ENCODE assay signal across 8 cellular contexts in the genomic region with DNA sequence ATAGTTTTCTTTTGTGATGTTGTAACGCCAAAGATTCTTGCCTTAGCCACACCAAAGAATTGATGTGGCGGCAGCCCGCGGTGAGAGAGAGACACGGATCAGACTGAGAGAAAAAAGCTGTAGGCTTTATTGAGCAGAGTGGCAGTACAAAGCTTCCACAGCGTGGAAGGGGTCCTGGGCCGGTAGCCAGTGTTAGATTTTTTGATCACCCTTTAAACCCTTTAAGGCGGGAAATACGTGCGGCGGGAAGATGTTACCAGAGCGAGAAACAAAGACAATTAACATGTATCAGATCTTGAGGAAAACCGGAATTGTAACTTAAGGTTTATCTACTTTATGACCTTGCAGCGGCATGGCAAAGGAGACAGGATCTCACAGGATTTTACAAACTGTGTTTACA. TPM values are rescaled to one million over a fixed set of nuclear protein-coding genes. Genes with fewer than 3 reads are reported as not detected.
DNase-seq lines count a peak whose midpoint lies in the region; ATAC-seq and TF ChIP-seq lines count a peak whose summit lies in the region.
"Not testable (repeated sequence)": the region's sequence is repeated elsewhere in the genome, so short reads cannot be mapped to it uniquely, and the experiment has no call there.

No MANE protein-coding gene starts in this region.

- H3K36me3 ChIP-seq in DND-41 (ENCODE audit: insufficient read depth, low read length); mammary epithelial cell (ENCODE audit: insufficient read depth, low read length); gastroesophageal sphincter; liver (ENCODE audit: control insufficient read depth in 4 of 4, insufficient read depth in 3 of 4, low read depth in 1 of 4, low read length in 3 of 4); parathyroid adenoma (ENCODE audit: control insufficient read depth, insufficient read depth, low read length); thoracic aorta: not testable (repeated sequence)

- H3K27me3 ChIP-seq in DND-41 (ENCODE audit: insufficient read depth, low read length, poor library complexity); mammary epithelial cell (ENCODE audit: insufficient read depth, low read length); gastroesophageal sphincter; liver (ENCODE audit: control insufficient read depth in 4 of 4, insufficient read depth in 4 of 4, low read length in 3 of 4); parathyroid adenoma (ENCODE audit: control insufficient read depth, insufficient read depth, low read length); thoracic aorta (replicated peaks; ENCODE audit: insufficient read depth): not testable (repeated sequence)

- H3K9ac ChIP-seq in DND-41 (ENCODE audit: low read depth, low read length) = peak overlapping the region; percentile 53
- not testable (repeated sequence) for H3K9ac ChIP-seq in mammary epithelial cell (ENCODE audit: insufficient read depth, low read length); liver (ENCODE audit: low read depth in 1 of 2, low read length in 2 of 2); parathyroid adenoma

- not testable (repeated sequence) for H3K36me3 Mint-ChIP-seq in activated T-cell treated with anti-CD3 and anti-CD28 coated beads, Interleukin-2, amount 50 U/mL, for 72 hours (ENCODE audit: insufficient read depth in 2 of 2)

- intact Hi-C loops in mammary epithelial cell (cut with micrococcal nuclease) = not testable (repeated sequence)

- TF ChIP-seq CTCF in DND-41 (IDR thresholded peaks at IDR 0.05; ENCODE audit: borderline replicate concordance, extremely low read depth, low read length, poor library complexity, severe bottlenecking); mammary epithelial cell (conservative IDR thresholded peaks at IDR 0.05 in 1 of 2, IDR thresholded peaks at IDR 0.05 in 1 of 2; ENCODE audit: extremely low read depth in 1 of 2, insufficient read depth in 1 of 2, low read depth in 1 of 2, low read length in 2 of 2); gastroesophageal sphincter (IDR thresholded peaks at IDR 0.05); liver (IDR thresholded peaks at IDR 0.05; ENCODE audit: low read depth, low read length, missing input control); parathyroid adenoma (IDR thresholded peaks at IDR 0.05); thoracic aorta (IDR thresholded peaks at IDR 0.05): not testable (repeated sequence)

- not testable (repeated sequence) for BruUV-seq in mammary epithelial cell (replicated peaks; lab: Mats Ljungman, UMichigan)

- ATAC-seq in DND-41 (ENCODE audit: insufficient read depth, low read depth) = peak; percentile 68
- ATAC-seq in activated T-cell treated with anti-CD3 and anti-CD28 coated beads, Interleukin-2, amount 50 U/mL, for 72 hours (replicated peaks in 1 of 2); gastroesophageal sphincter; thoracic aorta (ENCODE audit: insufficient number of reproducible peaks, low FRiP score, low read depth): not testable (repeated sequence)

- TF ChIP-seq RAD21 in liver (IDR thresholded peaks at IDR 0.05) = not testable (repeated sequence)

- H3K27ac Mint-ChIP-seq in activated T-cell treated with anti-CD3 and anti-CD28 coated beads, Interleukin-2, amount 50 U/mL, for 72 hours = not testable (repeated sequence)

- TF ChIP-seq POLR2A in gastroesophageal sphincter (IDR thresholded peaks at IDR 0.05) = not testable (repeated sequence)

- not testable (repeated sequence) for H3K79me2 ChIP-seq in DND-41 (ENCODE audit: insufficient read depth, low read length); mammary epithelial cell (ENCODE audit: insufficient read depth, low read length); parathyroid adenoma

- not testable (repeated sequence) for H4K20me1 ChIP-seq in DND-41 (ENCODE audit: insufficient read depth, low read length); mammary epithelial cell (ENCODE audit: insufficient read depth, low read length)

- H3K9me3 ChIP-seq in DND-41 (ENCODE audit: insufficient read depth, low read length, severe bottlenecking); mammary epithelial cell (replicated peaks; ENCODE audit: insufficient read depth, low read length); gastroesophageal sphincter; liver (ENCODE audit: control insufficient read depth in 4 of 4, low read length in 3 of 4); parathyroid adenoma (ENCODE audit: control insufficient read depth, low read length); thoracic aorta: not testable (repeated sequence)

- H3K4me2 ChIP-seq in DND-41 (ENCODE audit: insufficient read depth, low read length) = peak overlapping the region; percentile 47
- H3K4me2 ChIP-seq in mammary epithelial cell (ENCODE audit: insufficient read depth, low read depth, low read length) = peak overlapping the region; percentile 30
- not testable (repeated sequence) for H3K4me2 ChIP-seq in parathyroid adenoma (ENCODE audit: low read length)

- dilution Hi-C loops in mammary epithelial cell (cut with HindIII; ENCODE audit: low sequenced_read_pairs) = not testable (repeated sequence)

- CTCF ChIA-PET in mammary epithelial cell (lab: Charles Lee; ENCODE audit: low non-redundant PET) = not testable (repeated sequence)

- 34% methylated on average over 14 of the region's 14 CpGs for WGBS in mammary epithelial cell (ENCODE audit: low coverage, missing lambda C conversion rate)
- WGBS in gastroesophageal sphincter (ENCODE audit: low coverage in 1 of 2), 2 donors = 41 to 46% methylated on average over 12 to 14 of the region's 14 CpGs
- 40% methylated on average over 14 of the region's 14 CpGs for WGBS in liver

- peak overlapping the region; percentile 74 to 78 for H3K4me3 Mint-ChIP-seq in activated T-cell treated with anti-CD3 and anti-CD28 coated beads, Interleukin-2, amount 50 U/mL, for 72 hours

- in situ Hi-C loops in mammary epithelial cell (cut with MboI; ENCODE audit: low sequenced_read_pairs in 2 of 2) = not testable (repeated sequence)

- TF ChIP-seq EP300 in gastroesophageal sphincter (IDR thresholded peaks at IDR 0.05) = not testable (repeated sequence)

- H3K27ac ChIP-seq in DND-41 (ENCODE audit: low read length) = peak overlapping the region; percentile 72
- not testable (repeated sequence) for H3K27ac ChIP-seq in mammary epithelial cell (ENCODE audit: insufficient read depth, low read depth, low read length); gastroesophageal sphincter; liver (ENCODE audit: low read depth in 1 of 2, low read length in 2 of 2); parathyroid adenoma; thoracic aorta

- DNase-seq in DND-41 (peak; percentile 59), RPMI7951 (ENCODE audit: low read depth) (peak; percentile 15)
- DNase-seq in activated T-cell treated with anti-CD3 and anti-CD28 coated beads, Interleukin-2, amount 50 U/mL, for 72 hours; mammary epithelial cell; thoracic aorta (ENCODE audit: low spot score): not testable (repeated sequence)

- peaks cover 10% of the 10 kb centered on the region for H3K4me1 Mint-ChIP-seq in activated T-cell treated with anti-CD3 and anti-CD28 coated beads, Interleukin-2, amount 50 U/mL, for 72 hours (ENCODE audit: low read depth)

- H2AFZ ChIP-seq in DND-41 (ENCODE audit: low read depth, low read length) (peak overlapping the region; percentile 24), mammary epithelial cell (ENCODE audit: low read depth, low read length) (peak overlapping the region; percentile 33), parathyroid adenoma (peak overlapping the region; percentile 45)

- not testable (repeated sequence) for H3K9me3 Mint-ChIP-seq in activated T-cell treated with anti-CD3 and anti-CD28 coated beads, Interleukin-2, amount 50 U/mL, for 72 hours

- peaks cover 10% of the 10 kb centered on the region for H3K27me3 Mint-ChIP-seq in activated T-cell treated with anti-CD3 and anti-CD28 coated beads, Interleukin-2, amount 50 U/mL, for 72 hours (ENCODE audit: low read depth)

- H3K4me3 ChIP-seq in DND-41 (ENCODE audit: low read depth in 1 of 2, low read length in 2 of 2) (peak overlapping the region; percentile 9 to 51; a peak in 2 of 4 replicates), mammary epithelial cell (replicated peaks in 1 of 3; ENCODE audit: insufficient read depth in 1 of 3, low read depth in 2 of 3, low read length in 3 of 3) (peak overlapping the region in 1 of 3 experiments; percentile 14), gastroesophageal sphincter (peak overlapping the region; percentile 12 to 33), liver (ENCODE audit: low read depth in 1 of 3, low read length in 3 of 3) (peak overlapping the region in 2 of 3 donors; percentile 27 to 49), parathyroid adenoma (ENCODE audit: low read depth, low read length) (peak overlapping the region; percentile 25), thoracic aorta (peak overlapping the region; percentile 58)

- peaks cover 21% of the 10 kb centered on the region for H3K4me1 ChIP-seq in DND-41 (ENCODE audit: insufficient read depth, low read length)
- H3K4me1 ChIP-seq in mammary epithelial cell (ENCODE audit: insufficient read depth, low read length); gastroesophageal sphincter; liver (ENCODE audit: control insufficient read depth in 4 of 4, insufficient read depth in 4 of 4, low read length in 3 of 4); parathyroid adenoma; thoracic aorta (ENCODE audit: control insufficient read depth in 1 of 2, low read depth in 2 of 2): not testable (repeated sequence)

RNA-seq across cellular contexts. Expression of gene TMLHE, which starts 28.6 kb away (rescaled TPM):
- total RNA-seq in RPMI7951 (2014; rRNA removed; shearing (Covaris generic)) = 11.3 and 17.2 TPM in 2 replicates
- total RNA-seq in activated T-cell treated with anti-CD3 and anti-CD28 coated beads, Interleukin-2, amount 50 U/mL, for 72 hours = 10 to 100 TPM; 19.5 to 20.7 TPM
- total RNA-seq in mammary epithelial cell (10 to 100 TPM; 13.3 to 20.3 TPM), gastroesophageal sphincter (10 to 100 TPM; 14.0 to 29.9 (median 16.9) TPM), liver (10 to 100 TPM; 12.7 to 21.3 TPM), thoracic aorta (10 to 100 TPM; 15.8 to 18.3 TPM)
- polyA plus RNA-seq in mammary epithelial cell (11.1 TPM), liver (10 to 100 TPM; 10.4 to 11.7 TPM)
- 15.5 TPM for polyA minus RNA-seq in mammary epithelial cell

RNA-seq across cellular contexts. Expression of gene SPRY3, which starts 29.0 kb away (rescaled TPM):
- total RNA-seq in RPMI7951 (2014; rRNA removed; shearing (Covaris generic)) = 0.68 and 0.72 TPM in 2 replicates
- total RNA-seq in activated T-cell treated with anti-CD3 and anti-CD28 coated beads, Interleukin-2, amount 50 U/mL, for 72 hours = under 1 TPM; 0.36 to 0.46 TPM
- total RNA-seq in mammary epithelial cell (1 to 10 TPM; 1.0 to 1.2 TPM), gastroesophageal sphincter (1 to 10 TPM in 3 of 4 donors, under 1 TPM in 1; 0.69 to 1.2 (median 1.1) TPM), liver (1 to 10 TPM in 1 of 2 donors, under 1 TPM in 1; 0.28 to 1.0 TPM), thoracic aorta (1 to 10 TPM; 1.9 to 3.2 TPM)
- polyA plus RNA-seq in mammary epithelial cell (0.43 TPM), liver (under 1 TPM; 0.21 to 0.29 TPM)
- polyA minus RNA-seq in mammary epithelial cell = 0.72 TPM
